10 cellular contexts compared by ENCODE assay signal in genomic region chr10:14954934-14955333, GRCh38. TPM values are rescaled to one million over a fixed set of nuclear protein-coding genes. Genes with fewer than 3 reads are reported as not detected.
DNase-seq lines count a peak whose midpoint lies in the region; ATAC-seq and TF ChIP-seq lines count a peak whose summit lies in the region.
"Had no signal": no experiment of that assay in that cellular context is flagged by ENCODE, and none has a peak within 500 bp of the region (broad histone marks: within the 10 kb centered on the region; RNA-seq: fewer than 3 reads in every experiment).

No MANE protein-coding gene starts in this region.

- CTCF ChIA-PET in RWPE1 (lab: Yijun Ruan, JAX), result no interaction called here

- TF ChIP-seq CTCF in RWPE1 (conservative IDR thresholded peaks at IDR 0.05; ENCODE audit: low read depth), result no peak
- no peak for TF ChIP-seq CTCF in epithelial cell of esophagus (IDR thresholded peaks at IDR 0.05; ENCODE audit: insufficient read depth, low read depth, low read length, missing control alignments)
- TF ChIP-seq CTCF in psoas muscle (IDR thresholded peaks at IDR 0.05), result no peak
- TF ChIP-seq CTCF in gastrocnemius medialis (IDR thresholded peaks at IDR 0.05 in 4 of 5, conservative IDR thresholded peaks at IDR 0.05 in 1 of 5), result no peak

- intact Hi-C loops in psoas muscle (cut with DNase I), result loop anchor here (5.0 kb wide), 3 partner anchors 73 to 142 kb away; partner anchors contain the start of genes RPP38 (in 2 of the 2) and SUV39H2 (in 1 of the 2)
- intact Hi-C loops in gastrocnemius medialis (cut with DNase I; ENCODE audit: low total_unique reads), result loop anchor here (1.0 to 5.0 kb wide), 3 partner anchors 77 to 353 kb away; partner anchors contain the start of genes NMT2 and SUV39H2

- no peaks in the 10 kb centered on the region for H3K36me3 ChIP-seq in psoas muscle (ENCODE audit: insufficient read depth in 1 of 2, low read depth in 1 of 2)
- H3K36me3 ChIP-seq in gastrocnemius medialis, result no peaks in the 10 kb centered on the region

- WGBS in psoas muscle, 3 donors, result 93% methylated on average over 19 of the region's 19 CpGs

- H3K4me1 ChIP-seq in psoas muscle, result peaks cover 8% of the 10 kb centered on the region
- H3K4me1 ChIP-seq in gastrocnemius medialis, result peaks cover 4 to 12% of the 10 kb centered on the region in 2 donors

- ATAC-seq in psoas muscle (no peak), gastrocnemius medialis (no peak), GM21576 (IDR thresholded peaks at IDR 0.05; ENCODE audit: unreplicated experiment) (no peak)

- peak overlapping the region; percentile 72 for H3K4me3 ChIP-seq in epithelial cell of esophagus (ENCODE audit: low read length)
- H3K4me3 ChIP-seq in psoas muscle, result peak overlapping the region; percentile 85
- H3K4me3 ChIP-seq in gastrocnemius medialis, result peak overlapping the region in 1 of 4 donors; percentile 89

- H3K27ac ChIP-seq in RWPE1 (peak overlapping the region; percentile 95), psoas muscle (peak overlapping the region; percentile 89), gastrocnemius medialis (peak overlapping the region in 1 of 4 donors; percentile 83)

- no peaks in the 10 kb centered on the region for H3K27me3 ChIP-seq in psoas muscle (ENCODE audit: insufficient read depth in 3 of 3, low read length in 2 of 3)
- H3K27me3 ChIP-seq in gastrocnemius medialis, result no peaks in the 10 kb centered on the region

- H3K9me3 ChIP-seq in psoas muscle (no peaks in the 10 kb centered on the region), gastrocnemius medialis (no peaks in the 10 kb centered on the region)

- POLR2A ChIA-PET in RWPE1 (lab: Yijun Ruan, JAX; ENCODE audit: low non-redundant PET), result no interaction called here

- in situ Hi-C loops in gastrocnemius medialis (cut with MboI; ENCODE audit: low sequenced_read_pairs in 4 of 4), result loop anchor here in 3 of 4 donors (10.0 to 25.0 kb wide), 2 partner anchors 118 to 150 kb away; partner anchors contain the start of genes CDNF (in 1 of the 3), HSPA14 (in 1 of the 3) and MSANTD7 (in 1 of the 3)

- DNase-seq in DMS53 (lab: John Stamatoyannopoulos, UW), result peak; percentile 24
- no peak for DNase-seq in DMS53 treated with DMSO at 0.1 percent for 48 hours (lab: John Stamatoyannopoulos, UW; ENCODE audit: unreplicated experiment)
- DNase-seq in RWPE1 (ENCODE audit: low spot score), result no peak
- no peak for DNase-seq in epithelial cell of esophagus (ENCODE audit: low read depth)
- peak in 1 of 2 donors; percentile 47 for DNase-seq in psoas muscle
- no peak for DNase-seq in gastrocnemius medialis
- no peak for DNase-seq in cerebellum (ENCODE audit: low spot score)
- DNase-seq: 8988T had no signal

- no peak for TF ChIP-seq POLR2A in gastrocnemius medialis (IDR thresholded peaks at IDR 0.05)

RNA-seq across cellular contexts. Expression of gene DCLRE1C, which starts 1.0 kb away (rescaled TPM):
- 1 to 10 TPM; 2.4 to 3.0 (median 2.6) TPM for total RNA-seq in psoas muscle
- 1 to 10 TPM; 2.1 to 4.6 (median 3.7) TPM for polyA plus RNA-seq in psoas muscle
- 1 to 10 TPM; 3.0 to 3.6 (median 3.3) TPM for total RNA-seq in gastrocnemius medialis
- total RNA-seq in cerebellum, result 11.1 TPM

RNA-seq across cellular contexts. Expression of gene MEIG1, which starts 4.3 kb away (rescaled TPM):
- total RNA-seq in psoas muscle, result not detected
- under 1 TPM in 2 of 3 donors, not detected in 1; 0.25 to 0.40 TPM for polyA plus RNA-seq in psoas muscle
- not detected for total RNA-seq in gastrocnemius medialis
- total RNA-seq in cerebellum, result not detected
- total RNA-seq: urinary bladder had no signal
